Comparison of ENCODE assay signal across 9 cellular contexts in the genomic region with DNA sequence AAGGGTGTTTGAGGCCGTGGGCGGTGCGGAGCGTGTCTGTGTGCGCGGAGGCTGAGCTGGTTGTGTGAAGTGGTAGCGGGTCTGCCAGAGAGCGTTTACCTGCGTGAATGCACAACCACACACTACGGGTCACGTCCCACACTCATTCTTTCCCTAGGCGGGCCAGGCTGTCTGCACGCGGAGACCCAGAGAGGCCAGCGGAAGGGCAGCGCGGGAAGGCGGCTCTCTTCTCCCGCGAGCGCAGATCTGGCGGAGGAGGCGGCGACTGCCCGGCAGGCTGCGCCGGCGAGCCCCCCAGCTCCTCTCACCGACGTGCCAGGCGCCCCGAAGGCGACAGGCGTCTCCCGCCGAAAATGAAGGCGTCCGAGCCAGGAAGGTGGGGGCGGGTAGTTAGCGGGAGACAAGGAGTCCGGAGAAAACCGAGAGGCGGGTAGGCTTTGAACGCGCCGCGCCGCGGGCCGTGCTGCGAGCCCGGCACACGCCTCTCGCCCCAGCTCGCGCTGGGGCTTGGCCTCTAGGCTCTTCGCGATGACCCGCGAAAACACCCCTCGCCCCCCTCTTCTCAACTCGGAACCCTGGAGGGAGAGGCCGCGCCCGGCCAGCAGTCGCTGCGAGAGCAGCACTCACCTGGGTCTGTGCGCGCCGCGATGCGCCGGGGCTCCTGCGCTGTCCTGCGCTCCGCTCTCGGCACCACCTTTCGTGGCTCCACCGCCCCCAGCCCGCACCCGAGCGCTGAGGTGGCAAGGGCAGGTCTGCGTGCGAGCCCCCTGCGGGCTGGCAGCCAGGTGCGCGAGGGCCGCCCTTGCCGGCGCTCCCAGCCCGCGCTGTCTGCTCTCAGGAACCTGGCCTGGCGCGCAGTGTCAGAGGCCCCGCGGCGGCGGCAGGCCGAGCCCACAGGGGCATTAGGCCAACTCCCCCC. TPM values are rescaled to one million over a fixed set of nuclear protein-coding genes. Genes with fewer than 3 reads are reported as not detected.
DNase-seq lines count a peak whose midpoint lies in the region; ATAC-seq and TF ChIP-seq lines count a peak whose summit lies in the region.
"Had no signal": no experiment of that assay in that cellular context is flagged by ENCODE, and none has a peak within 500 bp of the region (broad histone marks: within the 10 kb centered on the region; RNA-seq: fewer than 3 reads in every experiment).

No MANE protein-coding gene starts in this region.

- DNase-seq in Caco-2: no peak
- DNase-seq in SJSA1 (ENCODE audit: low read depth in 1 of 2, low spot score in 2 of 2): peak; percentile 61 to 74
- DNase-seq in fibroblast of the aortic adventitia (ENCODE audit: low read depth): no peak
- no peak for DNase-seq in psoas muscle
- DNase-seq in GM19238 (ENCODE audit: insufficient read length, low spot score): no peak
- DNase-seq in SKM-1 (lab: John Stamatoyannopoulos, UW; ENCODE audit: unreplicated experiment): no peak

- H3K4me1 Mint-ChIP-seq in Caco-2 (ENCODE audit: low read depth, unreplicated experiment): no peaks in the 10 kb centered on the region

- TF ChIP-seq CTCF in Caco-2 (IDR thresholded peaks at IDR 0.05; ENCODE audit: insufficient read depth in 1 of 2, low read depth in 1 of 2, low read length in 1 of 2, severe bottlenecking in 1 of 2, unreplicated experiment in 1 of 2): no peak
- TF ChIP-seq CTCF in fibroblast of the aortic adventitia (IDR thresholded peaks at IDR 0.05; ENCODE audit: insufficient read depth, low read length): no peak
- no peak for TF ChIP-seq CTCF in psoas muscle (IDR thresholded peaks at IDR 0.05)

- H3K27ac ChIP-seq in SJSA1 (peak overlapping the region; percentile 92), psoas muscle (no peak overlapping the region)

- no peaks in the 10 kb centered on the region for H3K36me3 Mint-ChIP-seq in Caco-2 (ENCODE audit: insufficient read depth, unreplicated experiment)

- CTCF ChIA-PET in Caco-2 (lab: Charles Lee): no interaction called here

- no peaks in the 10 kb centered on the region for H3K36me3 ChIP-seq in Caco-2 (ENCODE audit: control insufficient read depth, insufficient read depth, low read length)
- peaks cover 68% of the 10 kb centered on the region for H3K36me3 ChIP-seq in SJSA1
- H3K36me3 ChIP-seq in psoas muscle (ENCODE audit: insufficient read depth in 1 of 2, low read depth in 1 of 2): no peaks in the 10 kb centered on the region

- no peak overlapping the region for H3K4me3 ChIP-seq in Caco-2 (ENCODE audit: low read depth, low read length)
- H3K4me3 ChIP-seq in SJSA1: peak overlapping the region; percentile 68
- peak overlapping the region; percentile 53 for H3K4me3 ChIP-seq in fibroblast of the aortic adventitia (ENCODE audit: low read depth, low read length)
- H3K4me3 ChIP-seq in psoas muscle: peak overlapping the region; percentile 66

- H3K9me3 ChIP-seq in Caco-2 (no peaks in the 10 kb centered on the region), SJSA1 (replicated peaks) (no peaks in the 10 kb centered on the region), psoas muscle (no peaks in the 10 kb centered on the region)

- H3K9me3 Mint-ChIP-seq in Caco-2 (ENCODE audit: unreplicated experiment): no peaks in the 10 kb centered on the region

- H3K27ac Mint-ChIP-seq in Caco-2 (ENCODE audit: unreplicated experiment): no peak overlapping the region

- H3K27me3 ChIP-seq in Caco-2 (replicated peaks; ENCODE audit: control insufficient read depth, insufficient read depth, low read length) (peaks cover 21% of the 10 kb centered on the region), SJSA1 (replicated peaks) (no peaks in the 10 kb centered on the region), psoas muscle (ENCODE audit: insufficient read depth in 3 of 3, low read length in 2 of 3) (peaks cover 0 to 98% (median 68%) of the 10 kb centered on the region in 3 donors)

- ATAC-seq in psoas muscle (no peak), HG03442 (IDR thresholded peaks at IDR 0.05; ENCODE audit: unreplicated experiment) (no peak), GM18498 (IDR thresholded peaks at IDR 0.05; ENCODE audit: unreplicated experiment) (no peak)

- H3K27me3 Mint-ChIP-seq in Caco-2 (ENCODE audit: insufficient read depth, unreplicated experiment): peaks cover 55% of the 10 kb centered on the region

- BruUV-seq in Caco-2 (replicated peaks; lab: Mats Ljungman, UMichigan): no TSS peak

- peaks cover 12% of the 10 kb centered on the region for H3K4me1 ChIP-seq in Caco-2
- H3K4me1 ChIP-seq in SJSA1 (replicated peaks): peaks cover 44% of the 10 kb centered on the region
- peaks cover 23% of the 10 kb centered on the region for H3K4me1 ChIP-seq in psoas muscle

- POLR2A ChIA-PET in Caco-2 (lab: Charles Lee): no interaction called here

- intact Hi-C loops in Caco-2 (cut with micrococcal nuclease; ENCODE audit: unreplicated experiment): no loop called here
- intact Hi-C loops in psoas muscle (cut with DNase I): no loop called here

- 1 to 2% (median 1%) methylated on average over 79 to 99 of the region's 99 CpGs for WGBS in psoas muscle, 3 donors

- peak overlapping the region; percentile 79 for H3K4me3 Mint-ChIP-seq in Caco-2 (ENCODE audit: unreplicated experiment)

RNA-seq across cellular contexts. Expression of a gene that starts 2.0 kb away (rescaled TPM):
- total RNA-seq in Caco-2 (2022): 0.09 TPM in 1 of 2 replicates, not detected in the other
- total RNA-seq in SJSA1 (2014; rRNA removed; shearing (Covaris generic)): 25.7 and 34.7 TPM in 2 replicates
- 1.6 and 3.0 TPM in 2 replicates for total RNA-seq in fibroblast of the aortic adventitia (ENCODE audit: low replicate concordance)
- total RNA-seq in psoas muscle: under 1 TPM in 2 of 4 donors, not detected in 2; 0.06 to 0.12 TPM
- polyA plus RNA-seq in psoas muscle: under 1 TPM; 0.01 to 0.03 (median 0.01) TPM

RNA-seq across cellular contexts. Expression of a gene that starts 46.7 kb away (rescaled TPM):
- total RNA-seq in Caco-2 (2022) (30.5 and 33.0 TPM in 2 replicates), fibroblast of the aortic adventitia (ENCODE audit: low replicate concordance) (5.7 and 15.9 TPM in 2 replicates), psoas muscle (10 to 100 TPM in 2 of 4 donors, 1 to 10 TPM in 2; 6.8 to 15.8 (median 11.5) TPM)
- total RNA-seq in SJSA1 (2014; rRNA removed; shearing (Covaris generic)): 9.4 and 11.7 TPM in 2 replicates
- 10 to 100 TPM in 1 of 3 donors, 1 to 10 TPM in 2; 4.3 to 16.0 (median 8.0) TPM for polyA plus RNA-seq in psoas muscle

RNA-seq across cellular contexts. Expression of a gene that starts 58.3 kb away (rescaled TPM):
- total RNA-seq in Caco-2 (2022) (not detected in 2 replicates), fibroblast of the aortic adventitia (ENCODE audit: low replicate concordance) (5.2 TPM in 1 of 2 replicates, not detected in the other), psoas muscle (under 1 TPM; 0.15 to 0.34 (median 0.26) TPM)
- 3.9 and 5.5 TPM in 2 replicates for total RNA-seq in SJSA1 (2014; rRNA removed; shearing (Covaris generic))
- under 1 TPM; 0.14 to 0.18 (median 0.16) TPM for polyA plus RNA-seq in psoas muscle
- total RNA-seq: SK-MEL-5 had no signal

Comparison
In these comparisons a context has a peak if more than half of its experiments do, and no peak if none do; other contexts are left out.
1. DNase-seq: peak in SJSA1 (2 of 2); none in Caco-2 (0 of 2), fibroblast of the aortic adventitia (single experiment), psoas muscle (0 of 2), GM19238 (single experiment) and SKM-1 (single experiment).